8 cellular contexts compared by ENCODE assay signal in the genomic region with DNA sequence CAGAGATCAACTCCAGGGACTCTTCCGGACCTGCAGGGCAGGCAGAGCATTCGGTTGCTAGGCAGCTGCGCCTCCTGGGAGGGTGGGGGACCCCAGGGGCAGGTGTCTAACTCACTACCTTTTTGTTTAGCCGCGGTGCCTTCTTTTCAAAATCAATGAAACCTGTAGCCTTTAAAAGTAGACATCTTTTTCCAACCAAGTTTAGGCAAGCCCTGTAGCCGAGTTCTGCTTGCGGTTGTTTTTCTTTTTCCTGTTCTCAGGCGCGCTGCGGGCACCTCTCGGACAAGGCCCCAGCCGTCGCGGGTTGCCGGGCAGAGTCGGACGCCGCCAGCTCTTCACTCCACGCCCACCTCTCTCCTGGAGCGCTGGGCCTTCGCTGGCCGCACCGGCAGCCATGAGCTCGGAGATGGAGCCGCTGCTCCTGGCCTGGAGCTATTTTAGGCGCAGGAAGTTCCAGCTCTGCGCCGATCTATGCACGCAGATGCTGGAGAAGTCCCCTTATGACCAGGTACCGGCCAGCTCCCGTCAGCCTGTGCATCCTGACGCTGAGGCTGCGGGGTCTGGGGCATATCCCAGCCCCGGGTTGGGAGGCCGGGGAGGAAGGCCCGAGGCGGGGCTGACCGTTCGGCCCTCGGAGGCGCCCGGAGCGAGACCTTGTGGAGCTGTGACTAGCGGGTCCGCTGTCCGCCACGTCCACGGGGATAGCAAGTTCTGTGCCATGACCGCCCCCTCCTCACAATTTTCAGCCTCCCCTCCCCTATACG. TPM values are rescaled to one million over a fixed set of nuclear protein-coding genes. Genes with fewer than 3 reads are reported as not detected.
A peak's percentile ranks its signal among the peaks of the same experiment; 100 is the strongest.
DNase-seq lines count a peak whose midpoint lies in the region; ATAC-seq and TF ChIP-seq lines count a peak whose summit lies in the region.

A gene (plus strand): TSS at position 338 of the 764 bp plus-strand sequence. CDS start 57 bp downstream, at position 395.

- DNase-seq in DMS153 (lab: John Stamatoyannopoulos, UW) (peak; percentile 72), OCI-M2 (lab: John Stamatoyannopoulos, UW; ENCODE audit: unreplicated experiment) (peak; percentile 94), epithelial cell of proximal tubule (ENCODE audit: low read depth) (peak; percentile 52), mucosa of descending colon (peak; percentile 90 to 93 (median 92))
- peak; percentile 85 for DNase-seq in activated T-cell treated with anti-CD3 and anti-CD28 coated beads, Interleukin-2, amount 50 U/mL, for 1 hour
- DNase-seq in stimulated activated CD8-positive, alpha-beta memory T cell treated with anti-CD3 and anti-CD28 coated beads, Interleukin-4, amount 100 ng/mL, for 1 hour (ENCODE audit: low read depth in 2 of 2, low spot score in 1 of 2), result peak; percentile 55 to 64

- H3K4me3 ChIP-seq in epithelial cell of proximal tubule (ENCODE audit: low read depth, low read length), result peak within 1 kb of the TSS; percentile 89
- H3K4me3 ChIP-seq in mucosa of descending colon, result peak within 1 kb of the TSS; percentile 44

- ATAC-seq in GM21576 (IDR thresholded peaks at IDR 0.05; ENCODE audit: unreplicated experiment) (peak; percentile 99), mucosa of descending colon (peak; percentile 100)

- H3K36me3 ChIP-seq in mucosa of descending colon (ENCODE audit: low read depth), result no peaks in the 10 kb centered on the region

- TF ChIP-seq RAD21 in Ishikawa (IDR thresholded peaks at IDR 0.05; ENCODE audit: low read depth), result no peak

- TF ChIP-seq CTCF in epithelial cell of proximal tubule (conservative IDR thresholded peaks at IDR 0.05; ENCODE audit: low read depth, low read length) (no peak), mucosa of descending colon (IDR thresholded peaks at IDR 0.05) (no peak)

- H3K9me3 ChIP-seq in mucosa of descending colon, result no peaks in the 10 kb centered on the region

- H3K4me1 ChIP-seq in mucosa of descending colon (ENCODE audit: low read depth), result peaks cover 4% of the 10 kb centered on the region

- intact Hi-C loops in mucosa of descending colon (cut with DNase I, micrococcal nuclease), result no loop called here

- TF ChIP-seq EP300 in Ishikawa (IDR thresholded peaks at IDR 0.05; ENCODE audit: borderline replicate concordance), result no peak

TF ChIP-seq in Ishikawa, 13 proteins besides CTCF, POLR2A, EP300 and RAD21:
- TF ChIP-seq TCF12 (IDR thresholded peaks at IDR 0.05; ENCODE audit: low read depth) (peak; percentile 28; the same call in 1 of the 2 replicates), EGR1 (IDR thresholded peaks at IDR 0.05) (0 out of 2 replicates have a peak, but pooled peaks have one; percentile 17), YY1 (IDR thresholded peaks at IDR 0.05; ENCODE audit: low read depth) (peak; percentile 80), NFIC (IDR thresholded peaks at IDR 0.05) (no peak), TAF1 (IDR thresholded peaks at IDR 0.05; ENCODE audit: low read depth) (peak; percentile 82), CEBPB (IDR thresholded peaks at IDR 0.05) (no peak)

RNA-seq across cellular contexts. Expression of the gene that starts here (rescaled TPM):
- total RNA-seq in epithelial cell of proximal tubule, result 10.2 and 10.8 TPM in 2 replicates
- 10 to 100 TPM; 12.5 to 20.2 (median 14.1) TPM for total RNA-seq in mucosa of descending colon

Comparison
In these comparisons a context has a peak if more than half of its experiments do, and no peak if none do; other contexts are left out.
1. Peak in every context shown above with its lines: DNase-seq, ATAC-seq and H3K4me3 ChIP-seq.